Comparison of ENCODE assay signal across 16 cellular contexts in the genomic region with DNA sequence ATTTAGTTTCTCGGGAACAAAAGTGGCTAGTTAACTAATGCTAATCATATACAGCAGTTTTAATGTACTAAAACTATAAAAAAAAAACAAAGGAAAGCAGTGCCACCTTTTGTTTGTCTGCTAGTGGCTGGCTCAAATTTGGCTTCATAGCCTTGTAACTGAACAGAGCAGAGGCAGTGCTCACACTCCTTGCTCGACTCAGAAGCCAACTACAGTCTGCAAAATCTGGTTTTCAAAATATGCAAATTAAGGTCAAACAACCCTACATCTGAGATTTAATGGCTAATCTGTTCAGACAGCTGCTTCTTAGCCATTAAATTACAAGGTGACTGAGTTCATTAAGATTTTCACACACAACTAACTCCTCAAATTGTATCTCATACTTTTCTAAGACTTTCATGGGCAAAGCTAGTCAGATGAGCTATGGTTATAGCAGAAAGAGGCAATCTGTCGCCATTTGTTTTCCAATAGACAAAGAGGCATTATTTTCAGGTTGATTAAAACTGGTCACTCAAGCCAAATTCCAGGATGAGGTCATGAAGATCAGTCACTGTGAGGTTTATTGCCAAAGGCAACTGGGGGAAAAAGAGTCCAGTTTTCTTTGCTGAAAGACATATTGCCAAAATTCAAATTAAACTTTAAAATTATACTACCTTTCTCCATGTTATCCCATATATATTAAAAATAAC. TPM values are rescaled to one million over a fixed set of nuclear protein-coding genes. Genes with fewer than 3 reads are reported as not detected.
DNase-seq lines count a peak whose midpoint lies in the region; ATAC-seq and TF ChIP-seq lines count a peak whose summit lies in the region.
"Had no signal": no experiment of that assay in that cellular context is flagged by ENCODE, and none has a peak within 500 bp of the region (broad histone marks: within the 10 kb centered on the region; RNA-seq: fewer than 3 reads in every experiment).

No MANE protein-coding gene starts in this region.

- H3K9me3 Mint-ChIP-seq in Calu3 (ENCODE audit: low read depth, unreplicated experiment), result no peaks in the 10 kb centered on the region
- H3K9me3 Mint-ChIP-seq in activated T-cell treated with anti-CD3 and anti-CD28 coated beads, Interleukin-2, amount 50 U/mL, for 4 hours, result no peaks in the 10 kb centered on the region
- H3K9me3 Mint-ChIP-seq: activated T-helper 1 cell treated with anti-CD3 and anti-CD28 coated beads, Interleukin-12 subunit alpha, Interleukin-12 subunit beta, Interleukin-2, Interleukin-4 antibody, amounts not matched to agents 30 ng/mL and 10 ng/mL and 1 ng/mL, durations not matched to agents 14 hours and 24 hours and 36 hours; H9; natural killer cell treated with Interleukin-12 subunit alpha and Interleukin-12 subunit beta and Interleukin-15 and Interleukin-18, amount 100 ng/mL, for 72 hours had no signal

- H3K4me3 ChIP-seq in fibroblast of mammary gland (ENCODE audit: control insufficient read depth, low read depth, low read length), result no peak overlapping the region
- H3K4me3 ChIP-seq in left lung, result no peak overlapping the region
- H3K4me3 ChIP-seq: uterus had no signal

- no peaks in the 10 kb centered on the region for H3K9me3 ChIP-seq in left lung
- H3K9me3 ChIP-seq: uterus had no signal

- no peaks in the 10 kb centered on the region for H3K27me3 ChIP-seq in left lung
- H3K27me3 ChIP-seq: uterus had no signal

- H3K4me1 Mint-ChIP-seq in Calu3 (ENCODE audit: low read depth, unreplicated experiment), result peaks cover 31% of the 10 kb centered on the region
- no peaks in the 10 kb centered on the region for H3K4me1 Mint-ChIP-seq in activated T-cell treated with anti-CD3 and anti-CD28 coated beads, Interleukin-2, amount 50 U/mL, for 4 hours (ENCODE audit: low read depth)

- no peaks in the 10 kb centered on the region for H3K36me3 Mint-ChIP-seq in Calu3 (ENCODE audit: insufficient read depth, unreplicated experiment)
- H3K36me3 Mint-ChIP-seq in activated T-cell treated with anti-CD3 and anti-CD28 coated beads, Interleukin-2, amount 50 U/mL, for 4 hours (ENCODE audit: insufficient read depth), result no peaks in the 10 kb centered on the region
- H3K36me3 Mint-ChIP-seq: natural killer cell treated with Interleukin-12 subunit alpha and Interleukin-12 subunit beta and Interleukin-15 and Interleukin-18, amount 100 ng/mL, for 72 hours had no signal

- ATAC-seq in HG03571 (IDR thresholded peaks at IDR 0.05; ENCODE audit: unreplicated experiment) (no peak), left lung (no peak)
- no peak for ATAC-seq in activated T-cell treated with anti-CD3 and anti-CD28 coated beads, Interleukin-2, amount 50 U/mL, for 4 hours
- ATAC-seq: activated CD4-positive, CD25-positive, alpha-beta regulatory T cell treated with anti-CD3 and anti-CD28 coated beads, Interleukin-2, amount 50 U/mL, for 24 hours had no signal

- H3K4me1 ChIP-seq in left lung, result no peaks in the 10 kb centered on the region
- H3K4me1 ChIP-seq: uterus had no signal

- H3K27me3 Mint-ChIP-seq in Calu3 (ENCODE audit: unreplicated experiment), result no peaks in the 10 kb centered on the region
- peaks cover 9% of the 10 kb centered on the region for H3K27me3 Mint-ChIP-seq in activated T-cell treated with anti-CD3 and anti-CD28 coated beads, Interleukin-2, amount 50 U/mL, for 4 hours (ENCODE audit: low read depth)

- H3K27ac Mint-ChIP-seq in Calu3 (ENCODE audit: unreplicated experiment), result no peak overlapping the region
- H3K27ac Mint-ChIP-seq: activated T-helper 1 cell treated with anti-CD3 and anti-CD28 coated beads, Interleukin-12 subunit alpha, Interleukin-12 subunit beta, Interleukin-2, Interleukin-4 antibody, amounts not matched to agents 30 ng/mL and 10 ng/mL and 1 ng/mL, durations not matched to agents 14 hours and 24 hours and 36 hours; H9; natural killer cell treated with Interleukin-12 subunit alpha and Interleukin-12 subunit beta and Interleukin-15 and Interleukin-18, amount 100 ng/mL, for 72 hours had no signal

- intact Hi-C loops in Calu3 (cut with micrococcal nuclease; ENCODE audit: unreplicated experiment) (loop anchor here (5.0 kb wide), 1 partner anchor 39 kb away; no protein-coding TSS in a partner anchor), left lung (cut with DNase I) (no loop called here)

- CTCF ChIA-PET in Calu3 (lab: Charles Lee), result interaction anchor here (1.2 to 1.8 kb wide), 2 partner anchors 16 to 58 kb away, joined by 3 to 5 read pairs; no protein-coding TSS in a partner anchor

- TF ChIP-seq CTCF in Calu3 (IDR thresholded peaks at IDR 0.05; ENCODE audit: unreplicated experiment) (no peak), fibroblast of mammary gland (conservative IDR thresholded peaks at IDR 0.05; ENCODE audit: control insufficient read depth, insufficient read depth, low read depth, low read length) (no peak), left lung (IDR thresholded peaks at IDR 0.05) (no peak)

- no TSS peak for BruUV-seq in Calu3 (replicated peaks; lab: Mats Ljungman, UMichigan)

- H3K36me3 ChIP-seq in left lung, result no peaks in the 10 kb centered on the region
- H3K36me3 ChIP-seq: uterus had no signal

- DNase-seq in Calu3, result peak; percentile 30
- DNase-seq in RPMI7951 (ENCODE audit: low read depth), result peak; percentile 21
- DNase-seq in fibroblast of mammary gland (ENCODE audit: low read depth), result peak; percentile 7
- peak; percentile 24 for DNase-seq in middle frontal gyrus (ENCODE audit: extremely low spot score, low spot score)
- no peak for DNase-seq in left lung
- DNase-seq in activated T-cell treated with anti-CD3 and anti-CD28 coated beads, Interleukin-2, amount 50 U/mL, for 4 hours, result no peak
- DNase-seq in activated gamma-delta T cell (lab: John Stamatoyannopoulos, UW), result no peak
- DNase-seq: DMS153; H9; IMR-90; stimulated activated CD4-positive, alpha-beta T cell treated with anti-CD3 and anti-CD28 coated beads, Interleukin-12 subunit alpha, Interleukin-12 subunit beta, amount 100 ng/mL, for 4 hours; uterus had no signal

- no peak overlapping the region for H3K27ac ChIP-seq in left lung
- H3K27ac ChIP-seq: uterus had no signal

- no peak overlapping the region for H3K4me3 Mint-ChIP-seq in Calu3 (ENCODE audit: low read depth, unreplicated experiment)
- H3K4me3 Mint-ChIP-seq in activated T-cell treated with anti-CD3 and anti-CD28 coated beads, Interleukin-2, amount 50 U/mL, for 4 hours, result no peak overlapping the region
- H3K4me3 Mint-ChIP-seq: activated T-helper 1 cell treated with anti-CD3 and anti-CD28 coated beads, Interleukin-12 subunit alpha, Interleukin-12 subunit beta, Interleukin-2, Interleukin-4 antibody, amounts not matched to agents 30 ng/mL and 10 ng/mL and 1 ng/mL, durations not matched to agents 14 hours and 24 hours and 36 hours; H9; natural killer cell treated with Interleukin-12 subunit alpha and Interleukin-12 subunit beta and Interleukin-15 and Interleukin-18, amount 100 ng/mL, for 72 hours had no signal

RNA-seq across cellular contexts. Expression of a gene that starts 56.8 kb away (rescaled TPM):
- total RNA-seq in Calu3 (2022) (27.6 and 28.6 TPM in 2 replicates), left lung (10 to 100 TPM; 21.3 to 31.3 TPM)
- total RNA-seq in RPMI7951 (2014; rRNA removed; shearing (Covaris generic)), result under 0.01 and 0.12 TPM in 2 replicates
- total RNA-seq in activated T-cell treated with anti-CD3 and anti-CD28 coated beads, Interleukin-2, amount 50 U/mL, for 4 hours, result under 1 TPM; 0.10 to 0.35 (median 0.16) TPM
- total RNA-seq: activated T-helper 1 cell treated with anti-CD3 and anti-CD28 coated beads, Interleukin-12 subunit alpha, Interleukin-12 subunit beta, Interleukin-2, Interleukin-4 antibody, amounts not matched to agents 30 ng/mL and 10 ng/mL and 1 ng/mL, durations not matched to agents 14 hours and 24 hours and 36 hours had no signal

Comparison
In these comparisons a context has a peak if more than half of its experiments do, and no peak if none do; other contexts are left out.
1. DNase-seq: peak in Calu3 (single experiment), RPMI7951 (single experiment), fibroblast of mammary gland (single experiment) and middle frontal gyrus (single experiment); none in left lung (0 of 2), activated T-cell treated with anti-CD3 and anti-CD28 coated beads, Interleukin-2, amount 50 U/mL, for 4 hours (single experiment) and activated gamma-delta T cell (single experiment).
2. RNA of a gene that starts 56.8 kb away (total RNA-seq): 21.3 to 31.3 TPM in left lung and 27.6 to 28.6 TPM in Calu3; 0.10 to 0.35 TPM in activated T-cell treated with anti-CD3 and anti-CD28 coated beads, Interleukin-2, amount 50 U/mL, for 4 hours and under 0.01 to 0.12 TPM in RPMI7951; every median in the first group is over 10 times any median in the second.